In genomic region chr12:101280006-101280505, GRCh38 we compare ENCODE assay signal across 1 cellular context.
A peak's percentile ranks its signal among the peaks of the same experiment; 100 is the strongest.
TF ChIP-seq lines count a peak whose summit lies in the region.

Gene UTP20, plus strand, starts transcription at chr12:101280105. Its CDS starts 178 bp downstream, at chr12:101280283.

TF ChIP-seq in K562, 482 proteins besides CTCF, POLR2A, EP300 and RAD21 (continued from another document and continues in another):
- TF ChIP-seq MGA (IDR thresholded peaks at IDR 0.05) (no peak), ZBTB2 (IDR thresholded peaks at IDR 0.05) (peak; percentile 80; the same call in 1 of the 2 replicates), TAF7 (tag; IDR thresholded peaks at IDR 0.05) (no peak), TBP (optimal IDR thresholded peaks at IDR 0.05; ENCODE audit: low read depth, low read length) (peak; percentile 67), HBP1 (CRISPR knock-in tag; IDR thresholded peaks at IDR 0.05) (peak; percentile 60; the same call in 1 of the 2 replicates), CBFA2T2 (conservative IDR thresholded peaks at IDR 0.05) (peak; percentile 72), USF1 (CRISPR knock-in tag; IDR thresholded peaks at IDR 0.05) (peak; percentile 97), THRA (IDR thresholded peaks at IDR 0.05) (no peak), NKRF (IDR thresholded peaks at IDR 0.05; ENCODE audit: borderline replicate concordance) (peak; percentile 100), NR2C2 (CRISPR knock-in tag; IDR thresholded peaks at IDR 0.05) (no peak), NR2C2 (tag; IDR thresholded peaks at IDR 0.05) (peak; percentile 38; the same call in 1 of the 2 replicates), KDM5B (IDR thresholded peaks at IDR 0.05; ENCODE audit: insufficient replicate concordance, low read depth, low read length) (peak; percentile 61), MCM3 (IDR thresholded peaks at IDR 0.05) (no peak), MYC (IDR thresholded peaks at IDR 0.05; ENCODE audit: low read depth, low read length) (peak; percentile 77), MYC (CRISPR knock-in tag; IDR thresholded peaks at IDR 0.05; ENCODE audit: borderline replicate concordance, low read depth) (no peak), MEF2A (IDR thresholded peaks at IDR 0.05; ENCODE audit: control insufficient read depth, low read depth, low read length) (no peak), ZBTB34 (CRISPR knock-in tag; IDR thresholded peaks at IDR 0.05) (no peak), SMAD3 (CRISPR knock-in tag; conservative IDR thresholded peaks at IDR 0.05) (0 out of 2 replicates have a peak, but pooled peaks have one; percentile 19), JUN (IDR thresholded peaks at IDR 0.05; ENCODE audit: borderline replicate concordance, low read depth, low read length) (peak; percentile 77; the same call in 1 of the 2 replicates), JUN (CRISPR knock-in tag; IDR thresholded peaks at IDR 0.05; ENCODE audit: borderline replicate concordance) (no peak), YY1 (IDR thresholded peaks at IDR 0.05; ENCODE audit: borderline replicate concordance in 1 of 3, control insufficient read depth in 1 of 3, extremely low read depth in 1 of 3, insufficient read depth in 3 of 3, insufficient read length in 1 of 3, insufficient replicate concordance in 2 of 3, low read depth in 1 of 3, low read length in 2 of 3) (peak; percentile 97 to 100 (median 99)), GABPA (tag; conservative IDR thresholded peaks at IDR 0.05; ENCODE audit: low read depth) (0 out of 2 replicates have a peak, but pooled peaks have one; percentile 33), HNRNPLL (IDR thresholded peaks at IDR 0.05; ENCODE audit: low read depth, low read length, poor library complexity, severe bottlenecking) (no peak), EP400 (IDR thresholded peaks at IDR 0.05) (peak; percentile 81), ZNF24 (IDR thresholded peaks at IDR 0.05) (no peak), POLR2B (IDR thresholded peaks at IDR 0.05; ENCODE audit: low read depth, partially characterized antibody) (peak; percentile 51), PREB (CRISPR knock-in tag; IDR thresholded peaks at IDR 0.05) (0 out of 2 replicates have a peak, but pooled peaks have one; percentile 54), HDAC3 (IDR thresholded peaks at IDR 0.05; ENCODE audit: borderline replicate concordance, partially characterized antibody) (peak; percentile 61), MTA2 (IDR thresholded peaks at IDR 0.05; ENCODE audit: low read depth) (no peak), CTCFL (IDR thresholded peaks at IDR 0.05; ENCODE audit: borderline replicate concordance, insufficient read depth, low read depth, low read length, poor library complexity, severe bottlenecking) (no peak), SIN3B (IDR thresholded peaks at IDR 0.05; ENCODE audit: low read depth) (peak; percentile 93), MCM2 (IDR thresholded peaks at IDR 0.05; ENCODE audit: low read depth) (no peak), RBBP5 (IDR thresholded peaks at IDR 0.05; ENCODE audit: borderline replicate concordance, insufficient read depth, low read length, poor library complexity, severe bottlenecking) (peak; percentile 96)
